Comparison of ENCODE assay signal across 8 cellular contexts in the genomic region with DNA sequence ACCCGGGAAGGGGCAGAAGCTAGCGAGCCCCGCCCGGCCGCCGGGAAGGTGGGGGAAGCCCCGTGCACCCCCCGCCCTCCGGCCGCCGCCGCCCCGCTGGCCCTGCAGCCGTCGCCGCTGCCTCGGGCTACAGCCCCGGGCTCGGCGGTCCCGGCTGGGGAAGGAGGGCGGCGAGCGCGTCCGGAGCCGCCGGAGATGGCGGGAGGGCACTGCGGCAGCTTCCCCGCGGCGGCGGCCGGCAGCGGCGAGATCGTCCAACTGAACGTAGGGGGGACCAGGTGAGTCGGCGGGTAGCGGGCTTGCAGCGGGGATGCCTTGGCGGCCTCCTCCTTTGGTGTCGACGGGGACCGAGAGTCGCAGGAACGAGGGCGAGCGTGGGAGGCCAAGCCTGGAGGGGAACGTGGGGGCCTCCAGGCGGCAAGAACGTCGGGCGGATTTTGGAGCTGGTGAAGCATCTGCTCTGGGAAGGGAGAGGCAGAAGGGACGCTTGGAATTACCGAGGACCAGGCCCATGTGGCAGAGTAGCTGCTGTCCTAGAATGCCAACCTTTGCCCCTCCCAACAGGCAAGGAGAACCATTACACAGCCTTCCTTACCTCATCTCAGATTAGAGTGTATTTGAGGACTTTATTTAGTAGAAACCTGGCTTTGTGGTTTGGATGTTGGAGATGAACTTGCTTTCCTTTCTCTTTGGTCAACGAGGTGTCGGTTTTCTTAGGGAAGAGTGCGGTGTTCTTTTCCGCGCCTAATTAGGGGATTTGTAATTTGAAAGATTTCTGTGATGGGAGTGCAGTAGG. TPM values are rescaled to one million over a fixed set of nuclear protein-coding genes. Genes with fewer than 3 reads are reported as not detected.
DNase-seq lines count a peak whose midpoint lies in the region; TF ChIP-seq lines count a peak whose summit lies in the region.

No MANE protein-coding gene starts in this region.

- DNase-seq in GDM1 (lab: John Stamatoyannopoulos, UW) (peak; percentile 41), GM23248 (peak; percentile 81), RWPE1 (ENCODE audit: low spot score) (peak; percentile 56), anterior cingulate cortex (lab: John Stamatoyannopoulos, UW) (peak in 54 of 58 donors; percentile 5 to 79 (median 52)), hepatic stellate cell (ENCODE audit: low spot score) (peak; percentile 59), putamen (ENCODE audit: low spot score) (peak; percentile 77), OCI-LY7 (ENCODE audit: low spot score) (no peak)
- peak; percentile 25 for DNase-seq in Jurkat, Clone E6-1 (ENCODE audit: low read depth, low spot score)

- no TSS peak for BruUV-seq in OCI-LY7 (replicated peaks; lab: Mats Ljungman, UMichigan)

- H3K9me2 ChIP-seq in GM23248 (ENCODE audit: insufficient read depth) (no peaks in the 10 kb centered on the region), OCI-LY7 (ENCODE audit: insufficient read depth, low read length) (no peaks in the 10 kb centered on the region)

- CTCF ChIA-PET in RWPE1 (lab: Yijun Ruan, JAX): no interaction called here
- CTCF ChIA-PET in OCI-LY7 (lab: Charles Lee; ENCODE audit: unreplicated experiment): no interaction called here

- H3F3A ChIP-seq in GM23248 (ENCODE audit: insufficient read depth): peaks cover 40% of the 10 kb centered on the region

- POLR2A ChIA-PET in RWPE1 (lab: Yijun Ruan, JAX; ENCODE audit: low non-redundant PET): no interaction called here
- POLR2A ChIA-PET in OCI-LY7 (lab: Charles Lee): no interaction called here

- intact Hi-C loops in OCI-LY7 (cut with micrococcal nuclease; ENCODE audit: unreplicated experiment): no loop called here

- H3K36me3 ChIP-seq in GM23248 (ENCODE audit: low read depth) (no peaks in the 10 kb centered on the region), OCI-LY7 (ENCODE audit: insufficient read depth, low read length) (no peaks in the 10 kb centered on the region)

- H3K4me1 ChIP-seq in GM23248 (ENCODE audit: insufficient read depth): peaks cover 35% of the 10 kb centered on the region
- H3K4me1 ChIP-seq in OCI-LY7 (ENCODE audit: insufficient read depth, low read length, poor library complexity, severe bottlenecking): no peaks in the 10 kb centered on the region

- WGBS in GM23248 (ENCODE audit: low coverage in 1 of 2, low lambda C conversion rate in 2 of 2, missing lambda C conversion rate in 2 of 2), 2 experiments: 1 to 2% methylated on average over 49 to 62 of the region's 63 CpGs

- H4K20me1 ChIP-seq in GM23248 (ENCODE audit: insufficient read depth) (no peaks in the 10 kb centered on the region), OCI-LY7 (ENCODE audit: insufficient read depth, low read length) (no peaks in the 10 kb centered on the region)

- in situ Hi-C loops in GM23248 (cut with MboI): no loop called here

- H3K4me2 ChIP-seq in GM23248 (ENCODE audit: unreplicated experiment): peak overlapping the region; percentile 96
- H3K4me2 ChIP-seq in OCI-LY7 (ENCODE audit: low read length): no peak overlapping the region; the same call in 1 of the 2 replicates

- H3K27me3 ChIP-seq in GM23248 (replicated peaks; ENCODE audit: insufficient read depth): no peaks in the 10 kb centered on the region

- H3K27ac ChIP-seq in GM23248: peak overlapping the region; percentile 81
- peak overlapping the region; percentile 99 for H3K27ac ChIP-seq in RWPE1
- H3K27ac ChIP-seq in OCI-LY7 (ENCODE audit: low read depth, low read length, poor library complexity, severe bottlenecking): no peak overlapping the region

- peak overlapping the region; percentile 97 for H2AFZ ChIP-seq in GM23248
- no peak overlapping the region for H2AFZ ChIP-seq in OCI-LY7 (ENCODE audit: low read length)

- H3K4me3 ChIP-seq in GM23248: peak overlapping the region; percentile 93
- peak overlapping the region; percentile 74 for H3K4me3 ChIP-seq in Jurkat, Clone E6-1 (ENCODE audit: low read length)
- no peak overlapping the region for H3K4me3 ChIP-seq in OCI-LY7 (ENCODE audit: low read depth, low read length, poor library complexity, severe bottlenecking)

- TF ChIP-seq CTCF in RWPE1 (conservative IDR thresholded peaks at IDR 0.05; ENCODE audit: low read depth) (no peak), OCI-LY7 (conservative IDR thresholded peaks at IDR 0.05; ENCODE audit: low read length) (no peak)

- peak overlapping the region; percentile 86 for H3K9ac ChIP-seq in GM23248

- no peaks in the 10 kb centered on the region for H3K9me3 ChIP-seq in GM23248 (ENCODE audit: low read depth)
- no peaks in the 10 kb centered on the region for H3K9me3 ChIP-seq in OCI-LY7 (ENCODE audit: low read length)

- H3K79me2 ChIP-seq in GM23248 (ENCODE audit: insufficient read depth) (peaks cover 43% of the 10 kb centered on the region), OCI-LY7 (ENCODE audit: insufficient read depth, low read depth, low read length) (no peaks in the 10 kb centered on the region)

RNA-seq across cellular contexts. Expression of gene KCTD3, which starts 0.6 kb away (rescaled TPM):
- 25.7 and 32.0 TPM in 2 replicates for total RNA-seq in GM23248 (2014; rRNA removed; shearing (Covaris generic))
- 17.5 and 17.7 TPM in 2 replicates for polyA plus RNA-seq in GM23248 (2016; fragmentation: Nextera tagmentation; extraction: Ambion mirVana)
- 15.0 TPM for polyA plus RNA-seq in Jurkat, Clone E6-1 (2012; ENCODE audit: insufficient read depth, insufficient read length)
- total RNA-seq in OCI-LY7 (2014; rRNA removed; shearing (Covaris generic)): 0.08 and 0.13 TPM in 2 replicates
- total RNA-seq in OCI-LY7 (2022): 2.4 and 3.4 TPM in 2 replicates
